28 cellular contexts compared by ENCODE assay signal in genomic region chr2:147916723-147917122, GRCh38.
"Had no signal": no experiment of that assay in that cellular context is flagged by ENCODE, and none has a peak within 500 bp of the region (broad histone marks: within the 10 kb centered on the region; RNA-seq: fewer than 3 reads in every experiment).

No MANE protein-coding gene starts in this region.

- FAIRE-seq: colon had no signal

- H3K9me3 ChIP-seq: esophagus squamous epithelium, heart right ventricle, left lung, mucosa of descending colon, prostate gland, right atrium auricular region, stomach, tibial artery had no signal

- H2AFZ ChIP-seq: neural progenitor cell, parathyroid adenoma had no signal

- H3K9ac ChIP-seq: neural progenitor cell, parathyroid adenoma had no signal

- ATAC-seq: heart right ventricle; left cardiac atrium; left lung; mucosa of descending colon; natural killer cell treated with Interleukin-12 subunit alpha and Interleukin-12 subunit beta and Interleukin-15 and Interleukin-18, amount 100 ng/mL, for 72 hours; sciatic nerve had no signal

- H3K4me2 ChIP-seq: neural progenitor cell, smooth muscle cell had no signal

- H3K79me2 ChIP-seq: parathyroid adenoma had no signal

- H3K27me3 ChIP-seq: esophagus squamous epithelium, heart right ventricle, left lung, neural progenitor cell, right atrium auricular region, stomach, tibial artery had no signal

- H3K4me1 ChIP-seq: prostate gland had no signal

- H3K36me3 ChIP-seq: neural progenitor cell, prostate gland had no signal

- DNase-seq: dermis blood vessel endothelial cell; effector memory CD4-positive, alpha-beta T cell; erythroblast; esophagus squamous epithelium; foreskin melanocyte; glutamatergic neuron; heart right ventricle; hippocampal formation; left cardiac atrium; left lung; mesenchymal stem cell; mucosa of descending colon; naive B cell; stimulated activated CD4-positive, alpha-beta T cell treated with anti-CD3 and anti-CD28 coated beads, Interleukin-12 subunit alpha, Interleukin-12 subunit beta, amount 100 ng/mL, for 4 hours; stimulated activated CD4-positive, alpha-beta T cell treated with anti-CD3 and anti-CD28 coated beads, Interleukin-1b, Interleukin-23, amount 100 ng/mL, for 48 hours; stimulated activated CD4-positive, alpha-beta T cell treated with anti-CD3 and anti-CD28 coated beads, Interleukin-4, amount 100 ng/mL, for 1 hour; stimulated activated CD8-positive, alpha-beta memory T cell treated with anti-CD3 and anti-CD28 coated beads, Interleukin-4, amount 100 ng/mL, for 48 hours; stimulated activated naive CD4-positive, alpha-beta T cell treated with Interleukin-2 at 50 U/mL for 16 hours; stomach; tibial artery had no signal

- H3K27ac ChIP-seq: esophagus squamous epithelium, heart right ventricle, left lung, neural progenitor cell, parathyroid adenoma, prostate gland, right atrium auricular region, stomach, tibial artery had no signal

- H3K4me3 ChIP-seq: esophagus squamous epithelium, heart right ventricle, left lung, mucosa of descending colon, neural progenitor cell, prostate gland, right atrium auricular region, smooth muscle cell, stomach, tibial artery had no signal
